ENCODE assay signal across 24 cellular contexts in genomic region chr17:35666070-35666469, GRCh38.
"Had no signal": no experiment of that assay in that cellular context is flagged by ENCODE, and none has a peak within 500 bp of the region (broad histone marks: within the 10 kb centered on the region; RNA-seq: fewer than 3 reads in every experiment).

No MANE protein-coding gene starts in this region.

- H3K27ac ChIP-seq: breast epithelium, epithelial cell of prostate, gastroesophageal sphincter, heart left ventricle, spleen, suprapubic skin, tibial nerve, WERI-Rb-1 had no signal

- H3K4me1 ChIP-seq: breast epithelium, gastroesophageal sphincter, suprapubic skin, tibial nerve had no signal

- H3K27me3 ChIP-seq: breast epithelium, gastroesophageal sphincter, heart left ventricle, spleen, suprapubic skin, tibial nerve had no signal

- H3K4me3 ChIP-seq: breast epithelium, gastroesophageal sphincter, heart left ventricle, lung, spleen, suprapubic skin, tibial nerve had no signal

- ATAC-seq: activated T-helper 17 cell treated with anti-CD3 and anti-CD28 coated beads, Interleukin-2, amount 50 U/mL, for 72 hours; gastroesophageal sphincter; heart left ventricle; natural killer cell; stimulated activated naive CD8-positive, alpha-beta T cell treated with anti-CD3 and anti-CD28 coated beads, Interleukin-15, amount 100 ng/mL, for 72 hours; T-cell had no signal

- H3K9me3 ChIP-seq: breast epithelium, gastroesophageal sphincter, heart left ventricle, spleen, suprapubic skin, tibial nerve had no signal

- DNase-seq: activated CD4-positive, alpha-beta T cell treated with anti-CD3 and anti-CD28 coated beads for 1 hour; activated CD4-positive, alpha-beta T cell treated with anti-CD3 and anti-CD28 coated beads, Interleukin-2, amount 50 U/mL, for 1 hour; activated naive CD4-positive, alpha-beta T cell; activated T-cell treated with anti-CD3 and anti-CD28 coated beads, Interleukin-2, amount 50 U/mL, for 1 hour; amniotic stem cell; cerebellar nuclear complex; cortex of kidney; heart left ventricle; islet precursor cell; left cardiac atrium; natural killer cell; retina; spleen; stimulated activated CD4-positive, alpha-beta T cell treated with anti-CD3 and anti-CD28 coated beads, Interleukin-4, amount 100 ng/mL, for 24 hours; stimulated activated naive CD8-positive, alpha-beta T cell treated with anti-CD3 and anti-CD28 coated beads, Interleukin-15, amount 100 ng/mL, for 72 hours; T-cell; WERI-Rb-1 had no signal
